In the genomic region with DNA sequence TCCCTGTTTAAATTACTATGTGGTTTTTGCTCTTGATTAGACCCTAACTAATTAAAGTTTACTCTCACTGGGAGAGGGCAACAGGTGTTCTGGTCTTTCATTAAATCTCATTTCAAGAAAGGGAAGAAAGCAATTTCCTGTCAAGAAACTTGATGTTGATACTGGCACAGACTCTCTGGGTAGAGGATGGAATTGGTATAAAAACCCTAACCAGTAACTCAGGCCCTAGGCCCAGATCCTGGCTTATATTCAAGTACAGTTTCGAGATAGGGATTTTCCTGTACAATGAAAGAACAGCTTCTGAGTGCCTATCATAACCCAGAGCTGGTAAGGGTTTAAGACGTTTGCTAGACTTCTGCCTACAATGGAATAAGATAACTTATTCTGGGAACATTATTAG, we compare ENCODE assay signal across 2 cellular contexts.
TF ChIP-seq lines count a peak whose summit lies in the region.

No MANE protein-coding gene starts in this region.

TF ChIP-seq in GM12878, 131 proteins besides CTCF, POLR2A, EP300 and RAD21 (continued from another document):
- TF ChIP-seq, protein P1, sequence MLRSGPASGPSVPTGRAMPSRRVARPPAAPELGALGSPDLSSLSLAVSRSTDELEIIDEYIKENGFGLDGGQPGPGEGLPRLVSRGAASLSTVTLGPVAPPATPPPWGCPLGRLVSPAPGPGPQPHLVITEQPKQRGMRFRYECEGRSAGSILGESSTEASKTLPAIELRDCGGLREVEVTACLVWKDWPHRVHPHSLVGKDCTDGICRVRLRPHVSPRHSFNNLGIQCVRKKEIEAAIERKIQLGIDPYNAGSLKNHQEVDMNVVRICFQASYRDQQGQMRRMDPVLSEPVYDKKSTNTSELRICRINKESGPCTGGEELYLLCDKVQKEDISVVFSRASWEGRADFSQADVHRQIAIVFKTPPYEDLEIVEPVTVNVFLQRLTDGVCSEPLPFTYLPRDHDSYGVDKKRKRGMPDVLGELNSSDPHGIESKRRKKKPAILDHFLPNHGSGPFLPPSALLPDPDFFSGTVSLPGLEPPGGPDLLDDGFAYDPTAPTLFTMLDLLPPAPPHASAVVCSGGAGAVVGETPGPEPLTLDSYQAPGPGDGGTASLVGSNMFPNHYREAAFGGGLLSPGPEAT (IDR thresholded peaks at IDR 0.05; ENCODE audit: low read depth): no peak
- TF ChIP-seq MTA2 (IDR thresholded peaks at IDR 0.05; ENCODE audit: low read depth): no peak

TF ChIP-seq in SK-N-SH, 30 proteins besides CTCF, POLR2A, EP300 and RAD21 (continued from another document):
- TF ChIP-seq, protein P2, sequence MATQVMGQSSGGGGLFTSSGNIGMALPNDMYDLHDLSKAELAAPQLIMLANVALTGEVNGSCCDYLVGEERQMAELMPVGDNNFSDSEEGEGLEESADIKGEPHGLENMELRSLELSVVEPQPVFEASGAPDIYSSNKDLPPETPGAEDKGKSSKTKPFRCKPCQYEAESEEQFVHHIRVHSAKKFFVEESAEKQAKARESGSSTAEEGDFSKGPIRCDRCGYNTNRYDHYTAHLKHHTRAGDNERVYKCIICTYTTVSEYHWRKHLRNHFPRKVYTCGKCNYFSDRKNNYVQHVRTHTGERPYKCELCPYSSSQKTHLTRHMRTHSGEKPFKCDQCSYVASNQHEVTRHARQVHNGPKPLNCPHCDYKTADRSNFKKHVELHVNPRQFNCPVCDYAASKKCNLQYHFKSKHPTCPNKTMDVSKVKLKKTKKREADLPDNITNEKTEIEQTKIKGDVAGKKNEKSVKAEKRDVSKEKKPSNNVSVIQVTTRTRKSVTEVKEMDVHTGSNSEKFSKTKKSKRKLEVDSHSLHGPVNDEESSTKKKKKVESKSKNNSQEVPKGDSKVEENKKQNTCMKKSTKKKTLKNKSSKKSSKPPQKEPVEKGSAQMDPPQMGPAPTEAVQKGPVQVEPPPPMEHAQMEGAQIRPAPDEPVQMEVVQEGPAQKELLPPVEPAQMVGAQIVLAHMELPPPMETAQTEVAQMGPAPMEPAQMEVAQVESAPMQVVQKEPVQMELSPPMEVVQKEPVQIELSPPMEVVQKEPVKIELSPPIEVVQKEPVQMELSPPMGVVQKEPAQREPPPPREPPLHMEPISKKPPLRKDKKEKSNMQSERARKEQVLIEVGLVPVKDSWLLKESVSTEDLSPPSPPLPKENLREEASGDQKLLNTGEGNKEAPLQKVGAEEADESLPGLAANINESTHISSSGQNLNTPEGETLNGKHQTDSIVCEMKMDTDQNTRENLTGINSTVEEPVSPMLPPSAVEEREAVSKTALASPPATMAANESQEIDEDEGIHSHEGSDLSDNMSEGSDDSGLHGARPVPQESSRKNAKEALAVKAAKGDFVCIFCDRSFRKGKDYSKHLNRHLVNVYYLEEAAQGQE (IDR thresholded peaks at IDR 0.05; ENCODE audit: low read depth, low read length): no peak
- TF ChIP-seq, protein P3, sequence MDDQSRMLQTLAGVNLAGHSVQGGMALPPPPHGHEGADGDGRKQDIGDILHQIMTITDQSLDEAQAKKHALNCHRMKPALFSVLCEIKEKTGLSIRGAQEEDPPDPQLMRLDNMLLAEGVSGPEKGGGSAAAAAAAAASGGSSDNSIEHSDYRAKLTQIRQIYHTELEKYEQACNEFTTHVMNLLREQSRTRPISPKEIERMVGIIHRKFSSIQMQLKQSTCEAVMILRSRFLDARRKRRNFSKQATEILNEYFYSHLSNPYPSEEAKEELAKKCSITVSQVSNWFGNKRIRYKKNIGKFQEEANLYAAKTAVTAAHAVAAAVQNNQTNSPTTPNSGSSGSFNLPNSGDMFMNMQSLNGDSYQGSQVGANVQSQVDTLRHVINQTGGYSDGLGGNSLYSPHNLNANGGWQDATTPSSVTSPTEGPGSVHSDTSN (IDR thresholded peaks at IDR 0.05): no peak
- TF ChIP-seq, protein P4, sequence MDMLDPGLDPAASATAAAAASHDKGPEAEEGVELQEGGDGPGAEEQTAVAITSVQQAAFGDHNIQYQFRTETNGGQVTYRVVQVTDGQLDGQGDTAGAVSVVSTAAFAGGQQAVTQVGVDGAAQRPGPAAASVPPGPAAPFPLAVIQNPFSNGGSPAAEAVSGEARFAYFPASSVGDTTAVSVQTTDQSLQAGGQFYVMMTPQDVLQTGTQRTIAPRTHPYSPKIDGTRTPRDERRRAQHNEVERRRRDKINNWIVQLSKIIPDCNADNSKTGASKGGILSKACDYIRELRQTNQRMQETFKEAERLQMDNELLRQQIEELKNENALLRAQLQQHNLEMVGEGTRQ (IDR thresholded peaks at IDR 0.05; ENCODE audit: borderline replicate concordance, low read depth, low read length): no peak
- no peak for TF ChIP-seq TAF1 (IDR thresholded peaks at IDR 0.05; ENCODE audit: borderline replicate concordance, low read depth, low read length)
- TF ChIP-seq NRF1 (IDR thresholded peaks at IDR 0.05; ENCODE audit: low read depth, low read length): no peak
- no peak for TF ChIP-seq TEAD4 (IDR thresholded peaks at IDR 0.05; ENCODE audit: borderline replicate concordance, insufficient read depth)
- TF ChIP-seq YY1 (IDR thresholded peaks at IDR 0.05; ENCODE audit: low read depth): no peak
- no peak for TF ChIP-seq RXRA (IDR thresholded peaks at IDR 0.05; ENCODE audit: borderline replicate concordance, low read depth)
- TF ChIP-seq, protein P5, sequence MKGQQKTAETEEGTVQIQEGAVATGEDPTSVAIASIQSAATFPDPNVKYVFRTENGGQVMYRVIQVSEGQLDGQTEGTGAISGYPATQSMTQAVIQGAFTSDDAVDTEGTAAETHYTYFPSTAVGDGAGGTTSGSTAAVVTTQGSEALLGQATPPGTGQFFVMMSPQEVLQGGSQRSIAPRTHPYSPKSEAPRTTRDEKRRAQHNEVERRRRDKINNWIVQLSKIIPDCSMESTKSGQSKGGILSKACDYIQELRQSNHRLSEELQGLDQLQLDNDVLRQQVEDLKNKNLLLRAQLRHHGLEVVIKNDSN (IDR thresholded peaks at IDR 0.05; ENCODE audit: borderline replicate concordance, low read depth): no peak
- TF ChIP-seq POLR2AphosphoS5 (IDR thresholded peaks at IDR 0.05; ENCODE audit: low read depth, low read length): no peak
- TF ChIP-seq EZH2phosphoT487 (IDR thresholded peaks at IDR 0.05; ENCODE audit: borderline replicate concordance, low read depth): no peak
- no peak for TF ChIP-seq MXI1 (IDR thresholded peaks at IDR 0.05; ENCODE audit: low read depth, low read length)
- TF ChIP-seq CHD2 (IDR thresholded peaks at IDR 0.05; ENCODE audit: low read length, partially characterized antibody): no peak
- TF ChIP-seq, protein P6, sequence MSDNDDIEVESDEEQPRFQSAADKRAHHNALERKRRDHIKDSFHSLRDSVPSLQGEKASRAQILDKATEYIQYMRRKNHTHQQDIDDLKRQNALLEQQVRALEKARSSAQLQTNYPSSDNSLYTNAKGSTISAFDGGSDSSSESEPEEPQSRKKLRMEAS (IDR thresholded peaks at IDR 0.05; ENCODE audit: low read depth): no peak
